Comparison of ENCODE assay signal across 10 cellular contexts in the genomic region with DNA sequence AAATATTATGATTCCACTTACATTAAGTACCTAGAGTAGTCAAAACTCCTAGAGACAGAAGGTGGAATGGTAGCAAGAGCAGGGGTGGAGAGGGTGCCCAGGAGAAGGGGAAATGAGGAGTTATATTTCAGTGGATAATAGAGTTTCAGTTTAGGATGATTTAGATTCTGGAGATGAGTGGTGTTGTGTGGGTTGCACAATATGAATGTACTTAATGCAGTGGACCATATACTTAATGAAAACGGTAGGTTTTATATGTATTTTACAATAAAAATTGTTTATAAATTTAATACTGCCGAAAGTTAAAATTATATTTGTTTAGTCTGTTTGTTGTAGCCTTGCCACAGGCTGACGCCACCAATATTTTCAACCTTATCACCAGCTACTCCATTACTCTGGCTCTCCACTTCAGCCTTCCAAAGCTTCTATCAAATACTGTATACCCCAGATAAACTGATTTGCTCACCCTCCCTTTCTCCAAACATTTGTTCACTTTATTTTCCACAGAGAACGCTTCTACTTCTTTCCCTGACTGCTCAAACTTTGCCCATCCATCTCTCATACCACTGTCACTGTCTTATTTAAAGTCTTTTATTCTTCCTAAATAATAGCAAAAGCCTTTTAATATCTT. TPM values are rescaled to one million over a fixed set of nuclear protein-coding genes. Genes with fewer than 3 reads are reported as not detected.
DNase-seq lines count a peak whose midpoint lies in the region; ATAC-seq lines count a peak whose summit lies in the region.
"Had no signal": no experiment of that assay in that cellular context is flagged by ENCODE, and none has a peak within 500 bp of the region (broad histone marks: within the 10 kb centered on the region; RNA-seq: fewer than 3 reads in every experiment).

No MANE protein-coding gene starts in this region.

- H3K9me3 Mint-ChIP-seq in activated naive CD8-positive, alpha-beta T cell treated with anti-CD3 and anti-CD28 coated beads for 36 hours = no peaks in the 10 kb centered on the region
- no peaks in the 10 kb centered on the region for H3K9me3 Mint-ChIP-seq in naive B cell

- no peaks in the 10 kb centered on the region for H3K9me3 ChIP-seq in aorta (ENCODE audit: control insufficient read depth, low read length)

- 92 to 96% methylated on average over 4 of the region's 4 CpGs for WGBS in aorta, 2 donors

- DNase-seq in DMS79 treated with DMSO at 0.1 percent for 48 hours (lab: John Stamatoyannopoulos, UW) (peak; percentile 46), DMS79 (lab: John Stamatoyannopoulos, UW) (no peak), naive B cell (no peak), aorta (no peak), germinal center (ENCODE audit: low spot score) (no peak), ureter (ENCODE audit: low spot score) (no peak)
- DNase-seq in Jurkat, Clone E6-1 (ENCODE audit: low read depth, low spot score) = no peak
- DNase-seq in activated naive CD8-positive, alpha-beta T cell treated with anti-CD3 and anti-CD28 coated beads for 36 hours = no peak
- DNase-seq: activated effector memory CD4-positive, alpha-beta T cell treated with Interleukin-2 at 50 U/mL for 16 hours; stimulated activated naive CD4-positive, alpha-beta T cell treated with Interleukin-2 at 50 U/mL for 16 hours had no signal

- H3K4me3 ChIP-seq in Jurkat, Clone E6-1 (ENCODE audit: low read length) = peak overlapping the region; percentile 63
- no peak overlapping the region for H3K4me3 ChIP-seq in aorta (ENCODE audit: low read length in 2 of 2)

- H3K4me3 Mint-ChIP-seq in activated naive CD8-positive, alpha-beta T cell treated with anti-CD3 and anti-CD28 coated beads for 36 hours = peak overlapping the region; percentile 91
- peak overlapping the region in 6 of 8 donors; percentile 1 to 98 (median 66) for H3K4me3 Mint-ChIP-seq in naive B cell

- H3K36me3 Mint-ChIP-seq in activated naive CD8-positive, alpha-beta T cell treated with anti-CD3 and anti-CD28 coated beads for 36 hours = peaks cover 13% of the 10 kb centered on the region
- H3K36me3 Mint-ChIP-seq in naive B cell = peaks cover 3 to 5% of the 10 kb centered on the region in 2 donors

- no peak for ATAC-seq in naive B cell (ENCODE audit: low read depth in 2 of 2)
- ATAC-seq in aorta (ENCODE audit: low FRiP score) = no peak

- H3K27ac ChIP-seq in aorta (ENCODE audit: low read depth in 1 of 2, low read length in 2 of 2) = no peak overlapping the region

- peaks cover 23% of the 10 kb centered on the region for H3K4me1 Mint-ChIP-seq in activated naive CD8-positive, alpha-beta T cell treated with anti-CD3 and anti-CD28 coated beads for 36 hours
- H3K4me1 Mint-ChIP-seq in naive B cell = peaks cover 5 to 27% (median 18%) of the 10 kb centered on the region in 3 donors

- H3K27me3 Mint-ChIP-seq in activated naive CD8-positive, alpha-beta T cell treated with anti-CD3 and anti-CD28 coated beads for 36 hours = no peaks in the 10 kb centered on the region
- H3K27me3 Mint-ChIP-seq in naive B cell = no peaks in the 10 kb centered on the region

- H3K36me3 ChIP-seq in aorta (ENCODE audit: control insufficient read depth in 1 of 2, insufficient read depth in 2 of 2, low read length in 1 of 2) = no peaks in the 10 kb centered on the region

- peaks cover 3 to 4% of the 10 kb centered on the region in 2 donors for H3K4me1 ChIP-seq in aorta (ENCODE audit: control insufficient read depth in 1 of 2, insufficient read depth in 2 of 2, low read length in 2 of 2)

- intact Hi-C loops in aorta (cut with DNase I) = loop anchor here (5.0 to 10.0 kb wide), 2 partner anchors 75 to 527 kb away; a partner anchor contains a TSS

- H3K27me3 ChIP-seq in aorta (ENCODE audit: control insufficient read depth in 1 of 2, insufficient read depth in 2 of 2, low read length in 1 of 2) = no peaks in the 10 kb centered on the region

- H3K27ac Mint-ChIP-seq in activated naive CD8-positive, alpha-beta T cell treated with anti-CD3 and anti-CD28 coated beads for 36 hours = peak overlapping the region; percentile 97
- H3K27ac Mint-ChIP-seq in naive B cell = peak overlapping the region in 3 of 6 donors; percentile 19 to 77 (median 56)

RNA-seq across cellular contexts. Expression of a gene that starts 1.4 kb away (rescaled TPM):
- 30.5 TPM for polyA plus RNA-seq in Jurkat, Clone E6-1 (2012; ENCODE audit: insufficient read depth, insufficient read length)
- 10 to 100 TPM; 60.0 to 60.7 TPM for total RNA-seq in activated naive CD8-positive, alpha-beta T cell treated with anti-CD3 and anti-CD28 coated beads for 36 hours
- 10 to 100 TPM; 15.1 to 28.8 (median 22.2) TPM for polyA plus RNA-seq in naive B cell (ENCODE audit: low read depth in 6 of 6)
- total RNA-seq in aorta = 10 to 100 TPM; 37.5 to 54.6 TPM
- polyA plus RNA-seq in aorta = 10 to 100 TPM in 1 of 2 donors, 1 to 10 TPM in 1; 5.5 to 21.7 TPM
- total RNA-seq in ureter = 69.6 TPM
